ENCODE assay signal across 12 cellular contexts in genomic region chr17:18474754-18475153, GRCh38. TPM values are rescaled to one million over a fixed set of nuclear protein-coding genes. Genes with fewer than 3 reads are reported as not detected.
"Had no signal": no experiment of that assay in that cellular context is flagged by ENCODE, and none has a peak within 500 bp of the region (broad histone marks: within the 10 kb centered on the region; RNA-seq: fewer than 3 reads in every experiment).

No MANE protein-coding gene starts in this region.

RNA-seq across cellular contexts. Expression of gene LGALS9C, which starts 1.8 kb away (rescaled TPM):
- total RNA-seq: activated CD4-positive, alpha-beta T cell treated with anti-CD3 and anti-CD28 coated beads for 36 hours; activated naive CD4-positive, alpha-beta T cell treated with anti-CD3 and anti-CD28 coated beads, Interleukin-2, amount 50 U/mL, for 72 hours; activated T-helper 1 cell treated with anti-CD3 and anti-CD28 coated beads, Interleukin-12 subunit alpha, Interleukin-12 subunit beta, Interleukin-2, Interleukin-4 antibody, amounts not matched to agents 30 ng/mL and 10 ng/mL and 1 ng/mL, durations not matched to agents 14 hours and 24 hours and 36 hours; astrocyte; cardiac septum; endodermal cell; epithelial cell of proximal tubule; fibroblast of lung; mesothelial cell of epicardium; occipital lobe; upper lobe of right lung had no signal
- polyA plus RNA-seq: neural cell had no signal
